Comparison of ENCODE assay signal across 11 cellular contexts in the genomic region with DNA sequence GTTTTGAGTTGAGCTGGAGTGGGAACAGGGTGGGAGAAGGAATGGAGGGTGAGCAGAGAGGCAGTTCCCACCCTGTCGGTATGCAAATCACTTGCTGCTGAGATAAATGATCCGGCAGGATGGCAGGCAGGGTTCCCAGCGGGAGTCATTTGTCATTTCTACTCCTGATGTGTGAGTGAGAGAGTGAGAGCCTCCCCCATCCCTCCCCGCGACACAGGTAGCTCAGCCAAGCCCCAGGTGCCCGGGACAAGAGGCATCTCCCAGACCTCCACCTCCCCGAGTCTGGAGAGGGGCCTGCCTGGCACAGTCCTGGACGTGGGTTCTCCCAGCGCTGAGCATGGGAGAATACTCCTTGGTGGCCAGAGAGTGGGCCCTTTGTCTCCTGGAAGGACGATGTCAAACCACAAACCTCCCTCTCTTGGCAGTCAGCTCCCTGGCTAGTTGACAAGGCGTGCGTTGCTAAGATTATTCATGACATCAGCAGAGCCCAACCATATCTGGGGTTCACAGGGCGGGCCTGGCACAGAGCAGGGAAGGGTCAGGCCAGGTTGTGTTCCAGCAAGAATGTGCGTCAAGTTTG. TPM values are rescaled to one million over a fixed set of nuclear protein-coding genes. Genes with fewer than 3 reads are reported as not detected.
DNase-seq lines count a peak whose midpoint lies in the region; ATAC-seq, FAIRE-seq and TF ChIP-seq lines count a peak whose summit lies in the region.
"Had no signal": no experiment of that assay in that cellular context is flagged by ENCODE, and none has a peak within 500 bp of the region (broad histone marks: within the 10 kb centered on the region; RNA-seq: fewer than 3 reads in every experiment).

No MANE protein-coding gene starts in this region.

- H3K23ac ChIP-seq in mesendoderm (ENCODE audit: low read length) = peak overlapping the region; percentile 19

- H2BK5ac ChIP-seq in mesendoderm (ENCODE audit: low read length) = no peak overlapping the region

- no peaks in the 10 kb centered on the region for H3K79me1 ChIP-seq in mesendoderm (ENCODE audit: low read length)

- no CpG with 5 or more reads among the region's 14 CpGs for WGBS in mesendoderm (ENCODE audit: extremely low coverage, insufficient coverage, low lambda C conversion rate)

- no peaks in the 10 kb centered on the region for H3K79me2 ChIP-seq in mesendoderm (ENCODE audit: control insufficient read depth, insufficient read depth, low read length)

- peak overlapping the region; percentile 50 for H2AK5ac ChIP-seq in mesendoderm (ENCODE audit: low read length)

- H3K18ac ChIP-seq in mesendoderm (ENCODE audit: low read length) = no peak overlapping the region

- H4K5ac ChIP-seq in mesendoderm (ENCODE audit: low read length) = no peak overlapping the region

- H3K27ac ChIP-seq in mesendoderm (ENCODE audit: low read depth, low read length) = no peak overlapping the region
- H3K27ac ChIP-seq: cardiac muscle cell, SJSA1 had no signal

- TF ChIP-seq CTCF in fibroblast of pulmonary artery (IDR thresholded peaks at IDR 0.05; ENCODE audit: low read length, missing control alignments) = no peak

- H4K8ac ChIP-seq in mesendoderm (ENCODE audit: low read depth, low read length) = no peak overlapping the region

- H3K36me3 ChIP-seq in mesendoderm (ENCODE audit: control insufficient read depth, insufficient read depth, low read length) = no peaks in the 10 kb centered on the region
- H3K36me3 ChIP-seq: BE2C, cardiac muscle cell, SJSA1 had no signal

- H3K4me3 ChIP-seq in fibroblast of pulmonary artery (replicated peaks; ENCODE audit: low read depth, low read length) = no peak overlapping the region
- H3K4me3 ChIP-seq in mesendoderm (ENCODE audit: low read length) = no peak overlapping the region
- H3K4me3 ChIP-seq: cardiac muscle cell, SJSA1 had no signal

- no peak overlapping the region for H2BK120ac ChIP-seq in mesendoderm (ENCODE audit: low read depth, low read length)

- H2BK15ac ChIP-seq in mesendoderm (replicated peaks; ENCODE audit: low read depth) = no peak overlapping the region

- H3K4me2 ChIP-seq in mesendoderm (ENCODE audit: low read length) = no peak overlapping the region

- no peak for FAIRE-seq in HTR-8/SVneo (lab: Jason Lieb, UNC)

- DNase-seq in AG08396 (ENCODE audit: low spot score) (peak; percentile 43), NCI-H526 treated with DMSO at 0.1 percent for 48 hours (lab: John Stamatoyannopoulos, UW) (peak; percentile 77), fibroblast of pulmonary artery (ENCODE audit: low read depth) (peak; percentile 85), mesendoderm (peak; percentile 69), CD1c-positive myeloid dendritic cell (ENCODE audit: extremely low spot score) (no peak), NCI-H128 (lab: John Stamatoyannopoulos, UW; ENCODE audit: unreplicated experiment) (no peak), HTR-8/SVneo (ENCODE audit: insufficient read length, low spot score) (no peak)
- DNase-seq: BE2C had no signal

- no peak overlapping the region for H3K9ac ChIP-seq in mesendoderm (ENCODE audit: low read length)

- H3K4me1 ChIP-seq in mesendoderm (ENCODE audit: control insufficient read depth, low read depth, low read length) = peaks cover 14% of the 10 kb centered on the region
- H3K4me1 ChIP-seq: BE2C, SJSA1 had no signal

- no peak overlapping the region for H3K4ac ChIP-seq in mesendoderm (ENCODE audit: low read depth, low read length)

- no peaks in the 10 kb centered on the region for H3K27me3 ChIP-seq in mesendoderm (ENCODE audit: insufficient read depth, low read length, poor library complexity)
- H3K27me3 ChIP-seq: BE2C, cardiac muscle cell had no signal

- ATAC-seq in HG02759 (IDR thresholded peaks at IDR 0.05; ENCODE audit: unreplicated experiment) = no peak

- peak overlapping the region; percentile 57 for H3K56ac ChIP-seq in mesendoderm (ENCODE audit: low read length)

RNA-seq across cellular contexts. Expression of gene TNRC6C, which starts 33.7 kb away (rescaled TPM):
- 3.7 TPM for polyA plus RNA-seq in mesendoderm (2013, experiment 1 of 2)
- 3.7 TPM for polyA plus RNA-seq in mesendoderm (2013, experiment 2 of 2)

Comparison
In these comparisons a context has a peak if more than half of its experiments do, and no peak if none do; other contexts are left out.
1. DNase-seq: peak in AG08396 (single experiment), NCI-H526 treated with DMSO at 0.1 percent for 48 hours (single experiment), fibroblast of pulmonary artery (single experiment) and mesendoderm (single experiment); none in CD1c-positive myeloid dendritic cell (single experiment), NCI-H128 (single experiment) and HTR-8/SVneo (single experiment).